In the genomic region with DNA sequence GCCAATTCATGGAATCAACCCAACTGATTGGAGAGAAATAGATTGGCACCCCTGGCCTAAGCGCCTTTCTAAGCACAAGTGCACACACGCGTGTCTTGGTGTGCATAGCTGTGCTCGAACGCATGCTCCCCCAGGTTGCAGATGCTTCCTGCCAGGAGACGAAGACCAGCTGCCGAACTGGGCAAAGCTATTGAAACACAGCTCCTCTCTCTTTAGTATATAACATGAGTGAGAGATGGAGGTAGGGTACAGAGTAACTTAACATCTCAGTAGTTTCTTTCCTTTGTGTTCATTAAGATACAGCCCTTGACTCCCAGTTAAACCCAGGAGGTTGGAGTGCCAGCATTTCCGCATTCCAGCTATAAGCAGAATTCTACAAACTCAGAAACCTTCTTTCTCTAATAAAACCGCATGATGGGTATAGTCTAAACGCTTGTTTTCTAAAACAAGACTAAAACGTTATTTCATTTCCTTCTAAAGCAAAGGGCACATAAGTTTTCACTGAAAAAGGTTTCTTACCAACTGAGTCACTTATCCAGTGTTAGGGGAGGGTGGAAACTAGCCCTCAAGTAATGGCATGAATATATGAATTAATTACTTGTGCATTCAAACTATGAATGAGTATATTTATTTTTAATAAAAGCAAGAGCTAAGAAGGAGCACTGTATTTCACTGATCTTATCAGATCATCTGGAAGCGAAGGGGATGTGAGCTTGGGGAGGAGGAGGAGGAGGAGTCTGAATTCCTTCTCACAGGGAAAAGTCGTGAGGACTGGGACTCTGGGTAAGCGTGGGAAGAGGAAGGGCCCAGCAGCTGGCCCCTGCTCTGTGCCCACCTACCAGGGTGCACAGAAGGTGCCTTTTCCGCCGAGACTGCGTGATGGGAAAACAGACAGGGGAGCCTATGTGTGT, we compare ENCODE assay signal across 14 cellular contexts.
A peak's percentile ranks its signal among the peaks of the same experiment; 100 is the strongest.
DNase-seq lines count a peak whose midpoint lies in the region; ATAC-seq and TF ChIP-seq lines count a peak whose summit lies in the region.
"Had no signal": no experiment of that assay in that cellular context is flagged by ENCODE, and none has a peak within 500 bp of the region (broad histone marks: within the 10 kb centered on the region; RNA-seq: fewer than 3 reads in every experiment).

No MANE protein-coding gene starts in this region.

- H3K27me3 Mint-ChIP-seq in nephron (ENCODE audit: low read depth): peaks cover 4% of the 10 kb centered on the region
- H3K27me3 Mint-ChIP-seq in activated T-helper 17 cell treated with anti-CD3 and anti-CD28 coated beads, Interleukin-2, amount 50 U/mL, for 72 hours: no peaks in the 10 kb centered on the region

- ATAC-seq in SK-N-SH treated with all-trans-retinoic acid at 6 μM for 48 hours (peak; percentile 3; the same call in 2 of the 3 replicates), GM19397 (IDR thresholded peaks at IDR 0.05; ENCODE audit: unreplicated experiment) (no peak)
- ATAC-seq in activated T-helper 17 cell treated with anti-CD3 and anti-CD28 coated beads, Interleukin-2, amount 50 U/mL, for 72 hours (replicated peaks): no peak

- H3K9me3 Mint-ChIP-seq in nephron: no peaks in the 10 kb centered on the region
- H3K9me3 Mint-ChIP-seq in activated T-helper 17 cell treated with anti-CD3 and anti-CD28 coated beads, Interleukin-2, amount 50 U/mL, for 72 hours: no peaks in the 10 kb centered on the region
- H3K9me3 Mint-ChIP-seq: activated naive CD4-positive, alpha-beta T cell treated with anti-CD3 and anti-CD28 coated beads, Interleukin-2, amount 50 U/mL, for 72 hours; T-helper 1 cell treated with Interleukin-12 subunit alpha and Interleukin-12 subunit beta and Interleukin-4 antibody, amounts not matched to agents 30 μg/mL and 1 μg/mL, for 36 hours had no signal

- H3K4me3 Mint-ChIP-seq in nephron: peak overlapping the region in 2 of 3 experiments; percentile 54 to 63
- no peak overlapping the region for H3K4me3 Mint-ChIP-seq in activated T-helper 17 cell treated with anti-CD3 and anti-CD28 coated beads, Interleukin-2, amount 50 U/mL, for 72 hours
- H3K4me3 Mint-ChIP-seq: activated CD8-positive, alpha-beta T cell treated with anti-CD3 and anti-CD28 coated beads, Interleukin-2, amount 10 ng/mL, durations not matched to agents 7 days and 5 days; T-helper 1 cell treated with Interleukin-12 subunit alpha and Interleukin-12 subunit beta and Interleukin-4 antibody, amounts not matched to agents 30 μg/mL and 1 μg/mL, for 36 hours had no signal

- H3K27ac ChIP-seq in C4-2B: peak overlapping the region; percentile 57

- TF ChIP-seq CTCF in C4-2B (conservative IDR thresholded peaks at IDR 0.05): no peak
- TF ChIP-seq CTCF in fibroblast of mammary gland (conservative IDR thresholded peaks at IDR 0.05; ENCODE audit: control insufficient read depth, insufficient read depth, low read depth, low read length): no peak
- TF ChIP-seq CTCF in nephron (IDR thresholded peaks at IDR 0.05; ENCODE audit: unreplicated experiment in 3 of 3): no peak

- H3K27ac Mint-ChIP-seq in nephron: peak overlapping the region; percentile 61 to 95 (median 93)
- H3K27ac Mint-ChIP-seq in activated T-helper 17 cell treated with anti-CD3 and anti-CD28 coated beads, Interleukin-2, amount 50 U/mL, for 72 hours: no peak overlapping the region
- H3K27ac Mint-ChIP-seq: activated CD8-positive, alpha-beta T cell treated with anti-CD3 and anti-CD28 coated beads, Interleukin-2, amount 10 ng/mL, durations not matched to agents 7 days and 5 days had no signal

- H3K4me1 Mint-ChIP-seq in nephron: peaks cover 57% of the 10 kb centered on the region
- peaks cover 8% of the 10 kb centered on the region for H3K4me1 Mint-ChIP-seq in activated T-helper 17 cell treated with anti-CD3 and anti-CD28 coated beads, Interleukin-2, amount 50 U/mL, for 72 hours

- peak; percentile 46 for DNase-seq in fibroblast of mammary gland (ENCODE audit: low read depth)
- no peak for DNase-seq in LoVo (ENCODE audit: low spot score)
- no peak for DNase-seq in HK-2 (ENCODE audit: unreplicated experiment)
- DNase-seq: activated CD8-positive, alpha-beta T cell treated with anti-CD3 and anti-CD28 coated beads, Interleukin-2, amount 10 ng/mL, durations not matched to agents 7 days and 5 days; kidney; NCI-H187; testis had no signal

- H3K4me3 ChIP-seq in fibroblast of mammary gland (ENCODE audit: control insufficient read depth, low read depth, low read length): no peak overlapping the region
- H3K4me3 ChIP-seq: testis had no signal

- H3K36me3 Mint-ChIP-seq in nephron (ENCODE audit: low read depth): peaks cover 44% of the 10 kb centered on the region
- H3K36me3 Mint-ChIP-seq in activated T-helper 17 cell treated with anti-CD3 and anti-CD28 coated beads, Interleukin-2, amount 50 U/mL, for 72 hours (ENCODE audit: low read depth): peaks cover 24% of the 10 kb centered on the region

TF ChIP-seq in SK-N-SH treated with all-trans-retinoic acid at 6 μM for 48 hours, 23 proteins besides CTCF, POLR2A, EP300 and RAD21:
- no peak for TF ChIP-seq RARB (CRISPR knock-in tag; IDR thresholded peaks at IDR 0.05)
- no peak for TF ChIP-seq ZC3H10 (CRISPR knock-in tag; IDR thresholded peaks at IDR 0.05)
- TF ChIP-seq, protein P1, sequence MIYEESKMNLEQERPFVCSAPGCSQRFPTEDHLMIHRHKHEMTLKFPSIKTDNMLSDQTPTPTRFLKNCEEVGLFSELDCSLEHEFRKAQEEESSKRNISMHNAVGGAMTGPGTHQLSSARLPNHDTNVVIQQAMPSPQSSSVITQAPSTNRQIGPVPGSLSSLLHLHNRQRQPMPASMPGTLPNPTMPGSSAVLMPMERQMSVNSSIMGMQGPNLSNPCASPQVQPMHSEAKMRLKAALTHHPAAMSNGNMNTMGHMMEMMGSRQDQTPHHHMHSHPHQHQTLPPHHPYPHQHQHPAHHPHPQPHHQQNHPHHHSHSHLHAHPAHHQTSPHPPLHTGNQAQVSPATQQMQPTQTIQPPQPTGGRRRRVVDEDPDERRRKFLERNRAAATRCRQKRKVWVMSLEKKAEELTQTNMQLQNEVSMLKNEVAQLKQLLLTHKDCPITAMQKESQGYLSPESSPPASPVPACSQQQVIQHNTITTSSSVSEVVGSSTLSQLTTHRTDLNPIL (CRISPR knock-in tag; IDR thresholded peaks at IDR 0.05; ENCODE audit: low read depth): no peak
- TF ChIP-seq, protein P2, sequence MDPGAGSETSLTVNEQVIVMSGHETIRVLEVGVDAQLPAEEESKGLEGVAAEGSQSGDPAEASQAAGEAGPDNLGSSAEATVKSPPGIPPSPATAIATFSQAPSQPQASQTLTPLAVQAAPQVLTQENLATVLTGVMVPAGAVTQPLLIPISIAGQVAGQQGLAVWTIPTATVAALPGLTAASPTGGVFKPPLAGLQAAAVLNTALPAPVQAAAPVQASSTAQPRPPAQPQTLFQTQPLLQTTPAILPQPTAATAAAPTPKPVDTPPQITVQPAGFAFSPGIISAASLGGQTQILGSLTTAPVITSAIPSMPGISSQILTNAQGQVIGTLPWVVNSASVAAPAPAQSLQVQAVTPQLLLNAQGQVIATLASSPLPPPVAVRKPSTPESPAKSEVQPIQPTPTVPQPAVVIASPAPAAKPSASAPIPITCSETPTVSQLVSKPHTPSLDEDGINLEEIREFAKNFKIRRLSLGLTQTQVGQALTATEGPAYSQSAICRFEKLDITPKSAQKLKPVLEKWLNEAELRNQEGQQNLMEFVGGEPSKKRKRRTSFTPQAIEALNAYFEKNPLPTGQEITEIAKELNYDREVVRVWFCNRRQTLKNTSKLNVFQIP (CRISPR knock-in tag; IDR thresholded peaks at IDR 0.05; ENCODE audit: borderline replicate concordance, low read depth): no peak
- TF ChIP-seq ARNTL (CRISPR knock-in tag; IDR thresholded peaks at IDR 0.05; ENCODE audit: borderline replicate concordance, low read depth): no peak
- TF ChIP-seq TCF4 (CRISPR knock-in tag; IDR thresholded peaks at IDR 0.05; ENCODE audit: borderline replicate concordance): no peak
